In the genomic region with DNA sequence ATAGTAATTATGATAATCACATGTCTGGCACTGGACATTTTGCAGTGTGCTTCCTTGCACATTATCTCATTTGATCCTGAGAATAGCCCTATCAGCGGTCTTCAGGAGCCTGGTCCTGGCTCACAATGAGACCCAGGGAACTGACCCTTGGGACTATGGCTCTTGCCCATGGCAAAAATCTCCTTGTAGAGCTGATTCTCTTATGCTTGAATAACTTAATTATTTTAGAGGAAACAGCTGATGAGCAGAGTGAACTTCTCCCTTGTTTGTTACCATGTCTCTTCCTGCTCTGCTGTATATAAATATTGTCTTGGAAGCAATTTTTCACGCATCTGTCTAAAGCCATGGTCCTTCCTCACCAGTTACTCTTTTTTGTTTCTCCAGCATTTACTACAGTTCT, we compare ENCODE assay signal across 17 cellular contexts.
A peak's percentile ranks its signal among the peaks of the same experiment; 100 is the strongest.
DNase-seq lines count a peak whose midpoint lies in the region; ATAC-seq and TF ChIP-seq lines count a peak whose summit lies in the region.
"Had no signal": no experiment of that assay in that cellular context is flagged by ENCODE, and none has a peak within 500 bp of the region (broad histone marks: within the 10 kb centered on the region; RNA-seq: fewer than 3 reads in every experiment).

No MANE protein-coding gene starts in this region.

- no peaks in the 10 kb centered on the region for H3K9me2 ChIP-seq in hepatocyte (replicated peaks; ENCODE audit: insufficient read depth)

- DNase-seq in left ventricle myocardium inferior, result no peak
- no peak for DNase-seq in cardiac septum (ENCODE audit: low spot score)
- DNase-seq in SJCRH30, result peak; percentile 44 to 66
- DNase-seq in hepatocyte (ENCODE audit: low spot score), result no peak
- DNase-seq in smooth muscle cell (lab: John Stamatoyannopoulos, UW; ENCODE audit: unreplicated experiment), result no peak
- no peak for DNase-seq in COR-L47 (lab: John Stamatoyannopoulos, UW)
- no peak for DNase-seq in T-helper 1 cell
- DNase-seq: 8988T; ACHN; Caco-2; CD8-positive, alpha-beta T cell; GF-D8; GOT3; H9 had no signal

- peaks cover 20% of the 10 kb centered on the region for H3F3A ChIP-seq in smooth muscle cell (ENCODE audit: low read depth)

- H3K4me3 ChIP-seq in left ventricle myocardium inferior, result no peak overlapping the region
- no peak overlapping the region for H3K4me3 ChIP-seq in SJCRH30
- no peak overlapping the region for H3K4me3 ChIP-seq in hepatocyte
- H3K4me3 ChIP-seq in smooth muscle cell, result no peak overlapping the region

- H3K79me2 ChIP-seq in hepatocyte (no peaks in the 10 kb centered on the region), smooth muscle cell (ENCODE audit: low read depth) (no peaks in the 10 kb centered on the region)

- intact Hi-C loops in left ventricle myocardium inferior (cut with micrococcal nuclease), result no loop called here
- intact Hi-C loops in cardiac septum (cut with DNase I), result no loop called here

- H4K20me1 ChIP-seq in hepatocyte (ENCODE audit: insufficient read depth, poor library complexity, severe bottlenecking) (no peaks in the 10 kb centered on the region), smooth muscle cell (ENCODE audit: low read depth) (no peaks in the 10 kb centered on the region)

- H3K36me3 ChIP-seq in left ventricle myocardium inferior, result peaks cover 16% of the 10 kb centered on the region
- H3K36me3 ChIP-seq in SJCRH30, result no peaks in the 10 kb centered on the region
- no peaks in the 10 kb centered on the region for H3K36me3 ChIP-seq in hepatocyte (replicated peaks; ENCODE audit: insufficient read depth, low read depth)
- no peaks in the 10 kb centered on the region for H3K36me3 ChIP-seq in smooth muscle cell (ENCODE audit: low read depth)

- 74% methylated on average over 2 of the region's 2 CpGs for WGBS in hepatocyte (ENCODE audit: low lambda C conversion rate, missing lambda C conversion rate)
- 57% methylated on average over 2 of the region's 2 CpGs for WGBS in smooth muscle cell (ENCODE audit: low lambda C conversion rate)

- no peak for ATAC-seq in HG03039 (IDR thresholded peaks at IDR 0.05; ENCODE audit: unreplicated experiment)
- ATAC-seq: CD8-positive, alpha-beta T cell; HepG2 had no signal

- H3K27me3 ChIP-seq in left ventricle myocardium inferior (ENCODE audit: low read depth) (no peaks in the 10 kb centered on the region), SJCRH30 (no peaks in the 10 kb centered on the region), hepatocyte (no peaks in the 10 kb centered on the region), smooth muscle cell (ENCODE audit: low read depth) (no peaks in the 10 kb centered on the region)

- no peak overlapping the region for H3K4me2 ChIP-seq in hepatocyte
- peak overlapping the region; percentile 49 for H3K4me2 ChIP-seq in smooth muscle cell

- H3K27ac ChIP-seq in left ventricle myocardium inferior (replicated peaks) (peak overlapping the region; percentile 61), SJCRH30 (peak overlapping the region; percentile 90), hepatocyte (peak overlapping the region; percentile 29), smooth muscle cell (ENCODE audit: low read depth) (peak overlapping the region; percentile 77)
- H3K27ac ChIP-seq: C4-2B had no signal

- peak overlapping the region; percentile 26 for H3K9ac ChIP-seq in smooth muscle cell (ENCODE audit: low read depth)

- H3K4me1 ChIP-seq in left ventricle myocardium inferior (peaks cover 95% of the 10 kb centered on the region), SJCRH30 (peaks cover 86% of the 10 kb centered on the region), hepatocyte (ENCODE audit: insufficient read depth) (peaks cover 40% of the 10 kb centered on the region), smooth muscle cell (ENCODE audit: low read depth) (peaks cover 53% of the 10 kb centered on the region)

- TF ChIP-seq CTCF in left ventricle myocardium inferior (IDR thresholded peaks at IDR 0.05; ENCODE audit: borderline replicate concordance) (no peak), hepatocyte (IDR thresholded peaks at IDR 0.05; ENCODE audit: poor library complexity) (no peak), smooth muscle cell (IDR thresholded peaks at IDR 0.05; ENCODE audit: borderline replicate concordance, insufficient read depth, poor library complexity, severe bottlenecking) (no peak)

- no peaks in the 10 kb centered on the region for H3K9me3 ChIP-seq in left ventricle myocardium inferior (replicated peaks)
- no peaks in the 10 kb centered on the region for H3K9me3 ChIP-seq in SJCRH30 (replicated peaks)
- no peaks in the 10 kb centered on the region for H3K9me3 ChIP-seq in hepatocyte (ENCODE audit: low read depth)
- no peaks in the 10 kb centered on the region for H3K9me3 ChIP-seq in smooth muscle cell (replicated peaks; ENCODE audit: low read depth)
- H3K9me3 ChIP-seq: Caco-2 had no signal

- H2AFZ ChIP-seq in hepatocyte, result no peak overlapping the region
- H2AFZ ChIP-seq in smooth muscle cell (ENCODE audit: low read depth), result no peak overlapping the region

Comparison
In these comparisons a context has a peak if more than half of its experiments do, and no peak if none do; other contexts are left out.
1. DNase-seq: peak in SJCRH30 (2 of 2); none in left ventricle myocardium inferior (single experiment), cardiac septum (single experiment), hepatocyte (single experiment), smooth muscle cell (single experiment), COR-L47 (single experiment) and T-helper 1 cell (0 of 5).
2. H3K27ac ChIP-seq: peak in every context shown above with its lines; median percentile 90 in SJCRH30; 77 in smooth muscle cell; 61 in left ventricle myocardium inferior; 29 in hepatocyte.